In the genomic region with DNA sequence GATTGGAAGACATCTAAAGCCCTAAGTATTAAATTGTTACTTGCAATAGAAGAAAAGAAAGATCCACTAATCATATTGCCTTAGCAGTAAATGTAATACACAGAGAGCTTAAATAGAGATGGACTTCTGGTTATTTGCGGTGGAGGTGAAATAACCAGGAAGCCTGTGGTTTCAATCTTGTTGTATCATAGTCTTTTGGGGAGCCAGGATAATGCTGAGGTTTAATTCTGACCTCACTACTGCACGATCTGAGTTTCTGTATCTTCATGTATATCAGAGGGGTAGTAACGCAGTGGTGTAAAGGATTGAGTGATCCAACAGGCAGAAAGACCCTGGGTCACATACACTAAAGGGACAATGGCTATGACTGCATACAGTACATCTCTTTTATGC, we compare ENCODE assay signal across 20 cellular contexts.
A peak's percentile ranks its signal among the peaks of the same experiment; 100 is the strongest.
DNase-seq lines count a peak whose midpoint lies in the region; ATAC-seq and TF ChIP-seq lines count a peak whose summit lies in the region.
"Had no signal": no experiment of that assay in that cellular context is flagged by ENCODE, and none has a peak within 500 bp of the region (broad histone marks: within the 10 kb centered on the region; RNA-seq: fewer than 3 reads in every experiment).

No MANE protein-coding gene starts in this region.

- no peaks in the 10 kb centered on the region for H4K20me1 ChIP-seq in KMS-11 (ENCODE audit: insufficient read depth)

- H3K27ac Mint-ChIP-seq in T-helper 2 cell treated with Interferon-gamma antibody and Interleukin-4, amounts not matched to agents 5 μg/mL and 100 μg/mL, for 36 hours: no peak overlapping the region
- H3K27ac Mint-ChIP-seq: activated naive CD8-positive, alpha-beta T cell had no signal

- DNase-seq in T-helper 2 cell treated with Interferon-gamma antibody and Interleukin-4, amounts not matched to agents 5 μg/mL and 100 μg/mL, for 36 hours (ENCODE audit: low spot score): no peak
- DNase-seq in T-helper 2 cell (no peak), HT-29 (ENCODE audit: low spot score) (no peak)
- DNase-seq in stimulated activated CD8-positive, alpha-beta memory T cell treated with anti-CD3 and anti-CD28 coated beads, Interleukin-4, amount 100 ng/mL, for 48 hours: no peak
- DNase-seq: activated CD4-positive, alpha-beta T cell treated with anti-CD3 and anti-CD28 coated beads for 4 hours; Calu3; central memory CD4-positive, alpha-beta T cell; kidney; NCI-H1105 treated with DMSO at 0.1 percent for 48 hours; NCI-H2029; NCI-H2227 treated with DMSO at 0.1 percent for 48 hours; NCI-H69; upper lobe of left lung had no signal

- H3K4me3 ChIP-seq in KMS-11 (IDR thresholded peaks at IDR 0.05; ENCODE audit: insufficient read depth, low read depth, low read length): no peak overlapping the region
- H3K4me3 ChIP-seq in neutrophil (ENCODE audit: low read depth in 1 of 2, low read length in 1 of 2): peak overlapping the region in 1 of 2 experiments; percentile 45
- H3K4me3 ChIP-seq: prostate gland, upper lobe of left lung had no signal

- H3K27ac ChIP-seq in KMS-11 (peak overlapping the region; percentile 71), cingulate gyrus (ENCODE audit: low read depth, low read length) (peak overlapping the region; percentile 7), neutrophil (peak overlapping the region; percentile 89)
- H3K27ac ChIP-seq: prostate gland had no signal

- H3K27me3 ChIP-seq in KMS-11 (ENCODE audit: insufficient read depth, low read depth): no peaks in the 10 kb centered on the region
- peaks cover 20% of the 10 kb centered on the region for H3K27me3 ChIP-seq in neutrophil
- H3K27me3 ChIP-seq: upper lobe of left lung had no signal

- peaks cover 2% of the 10 kb centered on the region for H3K27me3 Mint-ChIP-seq in T-helper 2 cell treated with Interferon-gamma antibody and Interleukin-4, amounts not matched to agents 5 μg/mL and 100 μg/mL, for 36 hours (ENCODE audit: low read depth)
- H3K27me3 Mint-ChIP-seq: activated naive CD8-positive, alpha-beta T cell had no signal

- H3K79me2 ChIP-seq in KMS-11 (ENCODE audit: insufficient read depth, low read depth): no peaks in the 10 kb centered on the region

- no peak for ATAC-seq in GM19395 (IDR thresholded peaks at IDR 0.05; ENCODE audit: unreplicated experiment)

- H3K4me2 ChIP-seq in KMS-11: peak overlapping the region; percentile 52

- H3K4me1 ChIP-seq in KMS-11 (ENCODE audit: low read depth, poor library complexity, severe bottlenecking) (peaks cover 100% of the 10 kb centered on the region), neutrophil (ENCODE audit: control insufficient read depth in 1 of 2, insufficient read depth in 1 of 2, low read depth in 1 of 2, low read length in 1 of 2) (peaks cover 76% of the 10 kb centered on the region in 2 experiments)
- H3K4me1 ChIP-seq: prostate gland had no signal

- H3K36me3 ChIP-seq in KMS-11 (ENCODE audit: insufficient read depth) (no peaks in the 10 kb centered on the region), neutrophil (no peaks in the 10 kb centered on the region)
- H3K36me3 ChIP-seq: prostate gland, upper lobe of left lung had no signal

- H3K4me1 Mint-ChIP-seq in T-helper 2 cell treated with Interferon-gamma antibody and Interleukin-4, amounts not matched to agents 5 μg/mL and 100 μg/mL, for 36 hours (ENCODE audit: low read depth): peaks cover 54% of the 10 kb centered on the region

- peaks cover 18% of the 10 kb centered on the region for H3K36me3 Mint-ChIP-seq in T-helper 2 cell treated with Interferon-gamma antibody and Interleukin-4, amounts not matched to agents 5 μg/mL and 100 μg/mL, for 36 hours (ENCODE audit: low read depth)
- H3K36me3 Mint-ChIP-seq: activated naive CD8-positive, alpha-beta T cell had no signal

- peak overlapping the region; percentile 2; the same call in 1 of the 2 replicates for H3K9ac ChIP-seq in KMS-11

- no peak overlapping the region for H2AFZ ChIP-seq in KMS-11 (ENCODE audit: low read depth)

- no peaks in the 10 kb centered on the region for H3K9me3 ChIP-seq in neutrophil
- H3K9me3 ChIP-seq: prostate gland, upper lobe of left lung had no signal

- H3K4me3 Mint-ChIP-seq in T-helper 2 cell treated with Interferon-gamma antibody and Interleukin-4, amounts not matched to agents 5 μg/mL and 100 μg/mL, for 36 hours: peak overlapping the region; percentile 88
- H3K4me3 Mint-ChIP-seq: activated naive CD8-positive, alpha-beta T cell had no signal

- TF ChIP-seq CTCF in KMS-11 (conservative IDR thresholded peaks at IDR 0.05; ENCODE audit: low read depth, low read length) (no peak), neutrophil (IDR thresholded peaks at IDR 0.05) (no peak)

- H3K9me3 Mint-ChIP-seq in T-helper 2 cell treated with Interferon-gamma antibody and Interleukin-4, amounts not matched to agents 5 μg/mL and 100 μg/mL, for 36 hours: no peaks in the 10 kb centered on the region
- H3K9me3 Mint-ChIP-seq: activated T-helper 1 cell treated with anti-CD3 and anti-CD28 coated beads, Interleukin-12 subunit alpha, Interleukin-12 subunit beta, Interleukin-2, Interleukin-4 antibody, amounts not matched to agents 30 ng/mL and 10 ng/mL and 1 ng/mL, durations not matched to agents 14 hours and 24 hours and 36 hours had no signal

Comparison
In these comparisons a context has a peak if more than half of its experiments do, and no peak if none do; other contexts are left out.
1. H3K27ac ChIP-seq: peak in every context shown above with its lines; median percentile 89 in neutrophil; 71 in KMS-11; 7 in cingulate gyrus.